Comparison of ENCODE assay signal across 1 cellular context in genomic region chr2:201071305-201072200, GRCh38.
TF ChIP-seq lines count a peak whose summit lies in the region.

TSS of gene HYCC2 (minus strand) at chr2:201071671. CDS start at chr2:201024009, 47,662 bp downstream.
TSS of gene NDUFB3 (plus strand) at chr2:201072001. CDS start at chr2:201078883, 6,882 bp downstream.

TF ChIP-seq in A549, 52 proteins besides CTCF, POLR2A, EP300 and RAD21 (continued from another document):
- TF ChIP-seq MAZ (IDR thresholded peaks at IDR 0.05; ENCODE audit: borderline replicate concordance, low read depth, low read length) = no peak
- TF ChIP-seq KDM1A (IDR thresholded peaks at IDR 0.05; ENCODE audit: low read depth) = no peak
- no peak for TF ChIP-seq CHD2 (IDR thresholded peaks at IDR 0.05; ENCODE audit: low read length, partially characterized antibody)
- no peak for TF ChIP-seq HOXA7 (CRISPR knock-in tag; IDR thresholded peaks at IDR 0.05)
- TF ChIP-seq FOSL2 (IDR thresholded peaks at IDR 0.05) = no peak
- TF ChIP-seq FOSL2 (CRISPR knock-in tag; IDR thresholded peaks at IDR 0.05) = no peak
- no peak for TF ChIP-seq ZSCAN20 (CRISPR knock-in tag; IDR thresholded peaks at IDR 0.05)
- no peak for TF ChIP-seq TP53 (CRISPR knock-in tag; IDR thresholded peaks at IDR 0.05)
- TF ChIP-seq HOXB5 (CRISPR knock-in tag; IDR thresholded peaks at IDR 0.05) = no peak
- no peak for TF ChIP-seq ZNF302 (CRISPR knock-in tag; IDR thresholded peaks at IDR 0.05)
- TF ChIP-seq E2F6 (IDR thresholded peaks at IDR 0.05; ENCODE audit: borderline replicate concordance, low read depth) = no peak
- TF ChIP-seq HEYL (CRISPR knock-in tag; IDR thresholded peaks at IDR 0.05) = no peak
- TF ChIP-seq ZFP36 (IDR thresholded peaks at IDR 0.05; ENCODE audit: borderline replicate concordance, partially characterized antibody) = no peak
- TF ChIP-seq HMGXB4 (CRISPR knock-in tag; IDR thresholded peaks at IDR 0.05; ENCODE audit: borderline replicate concordance) = peak; percentile 69; the same call in 1 of the 2 replicates
- TF ChIP-seq HES2 (IDR thresholded peaks at IDR 0.05) = no peak
- no peak for TF ChIP-seq SREBF2 (IDR thresholded peaks at IDR 0.05)
- TF ChIP-seq EHF (CRISPR knock-in tag; IDR thresholded peaks at IDR 0.05) = no peak
- peak; percentile 68 for TF ChIP-seq MAX (IDR thresholded peaks at IDR 0.05)
- no peak; the same call in 1 of the 2 replicates for TF ChIP-seq REST (IDR thresholded peaks at IDR 0.05)
- TF ChIP-seq CEBPB (IDR thresholded peaks at IDR 0.05) = peak in 1 of 2 experiments; percentile 45; a peak in 1 of 4 replicates
- no peak for TF ChIP-seq PBX3 (IDR thresholded peaks at IDR 0.05)
- TF ChIP-seq FOXS1 (CRISPR knock-in tag; IDR thresholded peaks at IDR 0.05) = peak; percentile 26; the same call in 1 of the 2 replicates
- peak; percentile 26; the same call in 1 of the 3 replicates for TF ChIP-seq SMC3 (IDR thresholded peaks at IDR 0.05)
- TF ChIP-seq GATA3 (IDR thresholded peaks at IDR 0.05; ENCODE audit: borderline replicate concordance) = no peak
- no peak for TF ChIP-seq HDAC2 (IDR thresholded peaks at IDR 0.05)
- peak; percentile 52; the same call in 1 of the 3 replicates for TF ChIP-seq BCL3 (IDR thresholded peaks at IDR 0.05)
